1 cellular context compared by ENCODE assay signal in genomic region chr9:120875954-120876841, GRCh38.
A peak's percentile ranks its signal among the peaks of the same experiment; 100 is the strongest.
TF ChIP-seq lines count a peak whose summit lies in the region.

No MANE protein-coding gene starts in this region.

TF ChIP-seq in HepG2, 621 proteins besides CTCF, POLR2A, EP300 and RAD21 (continued from another document and continues in another):
- TF ChIP-seq ZNF441 (CRISPR knock-in tag; IDR thresholded peaks at IDR 0.05; ENCODE audit: borderline replicate concordance) (peak; percentile 35; the same call in 1 of the 2 replicates), ZNF205 (CRISPR knock-in tag; IDR thresholded peaks at IDR 0.05) (no peak), SOX6 (IDR thresholded peaks at IDR 0.05) (no peak), SOX6 (CRISPR knock-in tag; IDR thresholded peaks at IDR 0.05) (no peak), KMT2B (CRISPR knock-in tag; IDR thresholded peaks at IDR 0.05) (0 out of 2 replicates have a peak, but pooled peaks have one; percentile 9), ZBTB40 (IDR thresholded peaks at IDR 0.05) (no peak), ZBTB40 (CRISPR knock-in tag; IDR thresholded peaks at IDR 0.05) (no peak), ZNF83 (CRISPR knock-in tag; IDR thresholded peaks at IDR 0.05; ENCODE audit: borderline replicate concordance) (no peak), ZSCAN20 (CRISPR knock-in tag; IDR thresholded peaks at IDR 0.05; ENCODE audit: borderline replicate concordance) (0 out of 2 replicates have a peak, but pooled peaks have one; percentile 34), MXD4 (CRISPR knock-in tag; IDR thresholded peaks at IDR 0.05) (no peak), TMF1 (CRISPR knock-in tag; IDR thresholded peaks at IDR 0.05; ENCODE audit: low read depth) (peak; percentile 66; the same call in 1 of the 2 replicates), GABPB1 (CRISPR knock-in tag; IDR thresholded peaks at IDR 0.05) (peak; percentile 70), ERF (CRISPR knock-in tag; IDR thresholded peaks at IDR 0.05) (no peak; the same call in 1 of the 2 replicates), ZBTB44 (CRISPR knock-in tag; IDR thresholded peaks at IDR 0.05) (no peak), WIZ (CRISPR knock-in tag; IDR thresholded peaks at IDR 0.05) (no peak), GPN1 (CRISPR knock-in tag; IDR thresholded peaks at IDR 0.05; ENCODE audit: borderline replicate concordance) (no peak), POLR2AphosphoS5 (IDR thresholded peaks at IDR 0.05; ENCODE audit: low read depth, low read length) (no peak; the same call in 1 of the 2 replicates), PRDM4 (CRISPR knock-in tag; IDR thresholded peaks at IDR 0.05; ENCODE audit: borderline replicate concordance) (no peak), ZC3H4 (CRISPR knock-in tag; IDR thresholded peaks at IDR 0.05; ENCODE audit: borderline replicate concordance) (no peak; the same call in 1 of the 2 replicates), KDM6A (CRISPR knock-in tag; IDR thresholded peaks at IDR 0.05; ENCODE audit: low read depth) (no peak), EHMT2 (IDR thresholded peaks at IDR 0.05; ENCODE audit: borderline replicate concordance, low read depth, low read length) (no peak), SCMH1 (CRISPR knock-in tag; IDR thresholded peaks at IDR 0.05; ENCODE audit: borderline replicate concordance) (no peak), DNMT1 (CRISPR knock-in tag; IDR thresholded peaks at IDR 0.05) (no peak), ARID2 (CRISPR knock-in tag; IDR thresholded peaks at IDR 0.05; ENCODE audit: borderline replicate concordance) (0 out of 2 replicates have a peak, but pooled peaks have one; percentile 55), NFKB2 (CRISPR knock-in tag; IDR thresholded peaks at IDR 0.05; ENCODE audit: borderline replicate concordance) (peak; percentile 27; the same call in 1 of the 2 replicates), ZBTB34 (CRISPR knock-in tag; IDR thresholded peaks at IDR 0.05) (0 out of 2 replicates have a peak, but pooled peaks have one; percentile 30), ZNF260 (CRISPR knock-in tag; IDR thresholded peaks at IDR 0.05; ENCODE audit: borderline replicate concordance, low read depth) (no peak), ZNF354B (CRISPR knock-in tag; IDR thresholded peaks at IDR 0.05) (no peak), RFX3 (CRISPR knock-in tag; IDR thresholded peaks at IDR 0.05) (no peak), IKZF5 (CRISPR knock-in tag; IDR thresholded peaks at IDR 0.05) (no peak; the same call in 1 of the 2 replicates), ZNF605 (CRISPR knock-in tag; IDR thresholded peaks at IDR 0.05) (no peak), ZNF564 (CRISPR knock-in tag; IDR thresholded peaks at IDR 0.05) (peak; percentile 52; the same call in 1 of the 2 replicates), KLF13 (CRISPR knock-in tag; IDR thresholded peaks at IDR 0.05) (no peak), IRF1 (CRISPR knock-in tag; IDR thresholded peaks at IDR 0.05; ENCODE audit: low read depth) (no peak), GLMP (CRISPR knock-in tag; IDR thresholded peaks at IDR 0.05; ENCODE audit: borderline replicate concordance) (no peak), ZNF878 (CRISPR knock-in tag; IDR thresholded peaks at IDR 0.05) (peak; percentile 85; the same call in 1 of the 2 replicates), ZNF280B (CRISPR knock-in tag; IDR thresholded peaks at IDR 0.05; ENCODE audit: borderline replicate concordance) (no peak), ZNF543 (CRISPR knock-in tag; IDR thresholded peaks at IDR 0.05) (no peak), SIX4 (CRISPR knock-in tag; IDR thresholded peaks at IDR 0.05) (no peak), KDM1A (CRISPR knock-in tag; IDR thresholded peaks at IDR 0.05) (no peak)
